ENCODE assay signal across 28 cellular contexts in the genomic region with DNA sequence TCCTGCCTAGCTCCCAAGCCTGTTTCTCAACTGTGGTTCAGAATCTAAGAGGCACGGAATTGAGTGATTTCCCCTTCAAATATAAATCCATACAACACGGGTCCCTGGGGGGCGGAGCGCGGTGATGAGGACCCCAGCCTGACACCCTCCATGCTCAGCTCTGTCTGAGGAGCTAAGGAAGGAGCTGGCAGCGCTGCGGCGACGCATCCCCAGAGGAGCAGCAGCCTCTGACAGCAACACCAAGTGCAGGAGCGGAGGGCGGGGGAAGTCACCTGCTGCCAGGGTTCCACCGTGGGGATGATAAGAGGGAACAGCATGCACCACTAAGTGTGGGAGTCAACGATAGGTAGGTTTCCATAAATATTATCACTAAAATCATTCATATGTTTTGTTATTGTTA.
"Had no signal": no experiment of that assay in that cellular context is flagged by ENCODE, and none has a peak within 500 bp of the region (broad histone marks: within the 10 kb centered on the region; RNA-seq: fewer than 3 reads in every experiment).

No MANE protein-coding gene starts in this region.

- FAIRE-seq: endometrium, endothelial cell of umbilical vein, frontal cortex had no signal

- H3K27me3 ChIP-seq: colonic mucosa, esophagus muscularis mucosa, esophagus squamous epithelium, foreskin keratinocyte, gastrocnemius medialis, gastroesophageal sphincter, heart left ventricle, heart right ventricle had no signal

- H3K27ac Mint-ChIP-seq: dendritic cell treated with granulocyte-macrophage colony-stimulating factor and Interleukin-4, amounts not matched to agents 40 ng/mL and 50 ng/mL, for 4 days; effector memory CD8-positive, alpha-beta T cell; endodermal cell had no signal

- H3K4me1 ChIP-seq: colonic mucosa, esophagus muscularis mucosa, esophagus squamous epithelium, foreskin keratinocyte, gastrocnemius medialis, gastroesophageal sphincter, heart left ventricle, heart right ventricle had no signal

- DNase-seq: colonic mucosa; cortex of kidney; dermis blood vessel endothelial cell; dorsolateral prefrontal cortex; effector CD4-positive, alpha-beta T cell; effector CD8-positive, alpha-beta T cell; effector memory CD4-positive, alpha-beta T cell; effector memory CD8-positive, alpha-beta T cell; endodermal cell; erythroblast; esophagus squamous epithelium; foreskin fibroblast; foreskin keratinocyte; foreskin melanocyte; gastrocnemius medialis; glutamatergic neuron; head of caudate nucleus; heart right ventricle had no signal

- H3K9me3 Mint-ChIP-seq: dendritic cell treated with granulocyte-macrophage colony-stimulating factor and Interleukin-4, amounts not matched to agents 40 ng/mL and 50 ng/mL, for 4 days; endodermal cell had no signal

- H3K36me3 ChIP-seq: colonic mucosa, esophagus muscularis mucosa, esophagus squamous epithelium, gastrocnemius medialis, gastroesophageal sphincter, heart left ventricle, heart right ventricle had no signal

- H3K9me3 ChIP-seq: colonic mucosa, esophagus muscularis mucosa, esophagus squamous epithelium, gastrocnemius medialis, gastroesophageal sphincter, heart left ventricle, heart right ventricle had no signal

- H3K27me3 Mint-ChIP-seq: effector memory CD8-positive, alpha-beta T cell had no signal

- H3K4me3 Mint-ChIP-seq: dendritic cell treated with granulocyte-macrophage colony-stimulating factor and Interleukin-4, amounts not matched to agents 40 ng/mL and 50 ng/mL, for 4 days; effector memory CD8-positive, alpha-beta T cell; endodermal cell had no signal

- H3K4me3 ChIP-seq: colonic mucosa, coronary artery, dorsolateral prefrontal cortex, esophagus muscularis mucosa, esophagus squamous epithelium, gastrocnemius medialis, gastroesophageal sphincter, heart left ventricle, heart right ventricle had no signal

- H3K27ac ChIP-seq: colonic mucosa, coronary artery, dorsolateral prefrontal cortex, epithelial cell of prostate, esophagus muscularis mucosa, esophagus squamous epithelium, foreskin keratinocyte, gastrocnemius medialis, gastroesophageal sphincter, heart left ventricle, heart right ventricle had no signal

- ATAC-seq: effector memory CD8-positive, alpha-beta T cell; esophagus mucosa; foreskin keratinocyte; gastrocnemius medialis; gastroesophageal sphincter; heart left ventricle; heart right ventricle had no signal
